ENCODE assay signal across 8 cellular contexts in genomic region chr2:64063924-64064331, GRCh38. TPM values are rescaled to one million over a fixed set of nuclear protein-coding genes. Genes with fewer than 3 reads are reported as not detected.
DNase-seq lines count a peak whose midpoint lies in the region; ATAC-seq and TF ChIP-seq lines count a peak whose summit lies in the region.

No MANE protein-coding gene starts in this region.

- DNase-seq in CD8-positive, alpha-beta T cell: no peak
- DNase-seq in PC-3: no peak
- DNase-seq in neural progenitor cell (ENCODE audit: low spot score): no peak
- no peak for DNase-seq in GM19238 (ENCODE audit: insufficient read length, low spot score)
- DNase-seq in dedifferentiated amniotic fluid mesenchymal stem cell (ENCODE audit: extremely low spot score): no peak
- DNase-seq in central memory CD4-positive, alpha-beta T cell: no peak

- H3K9me2 ChIP-seq in PC-3 (replicated peaks; ENCODE audit: low read length): no peaks in the 10 kb centered on the region

- H3K27me3 ChIP-seq in CD8-positive, alpha-beta T cell (ENCODE audit: insufficient read depth, low read length): no peaks in the 10 kb centered on the region
- H3K27me3 ChIP-seq in PC-3 (ENCODE audit: low read length) (no peaks in the 10 kb centered on the region), esophagus (ENCODE audit: control insufficient read depth in 1 of 2, insufficient read depth in 2 of 2, low read length in 2 of 2) (no peaks in the 10 kb centered on the region), neural progenitor cell (no peaks in the 10 kb centered on the region)

- H3K79me2 ChIP-seq in PC-3 (ENCODE audit: low read length) (no peaks in the 10 kb centered on the region), neural progenitor cell (ENCODE audit: low read depth) (no peaks in the 10 kb centered on the region)

- H4K20me1 ChIP-seq in PC-3 (ENCODE audit: low read length) (no peaks in the 10 kb centered on the region), neural progenitor cell (ENCODE audit: low read depth) (no peaks in the 10 kb centered on the region)

- H3K4me2 ChIP-seq in PC-3 (ENCODE audit: low read length): no peak overlapping the region
- H3K4me2 ChIP-seq in neural progenitor cell: no peak overlapping the region

- H3K36me3 Mint-ChIP-seq in CD8-positive, alpha-beta T cell: no peaks in the 10 kb centered on the region
- H3K36me3 Mint-ChIP-seq in neural progenitor cell: peaks cover 2% of the 10 kb centered on the region

- no peak overlapping the region for H3K9ac ChIP-seq in PC-3 (ENCODE audit: low read length)
- H3K9ac ChIP-seq in neural progenitor cell: no peak overlapping the region

- H3K4me1 ChIP-seq in CD8-positive, alpha-beta T cell (ENCODE audit: insufficient read depth, low read length): peaks cover 15% of the 10 kb centered on the region
- H3K4me1 ChIP-seq in PC-3 (ENCODE audit: insufficient read depth, low read length) (peaks cover 15% of the 10 kb centered on the region), esophagus (ENCODE audit: control insufficient read depth in 2 of 2, insufficient read depth in 2 of 2, low read length in 1 of 2) (no peaks in the 10 kb centered on the region), neural progenitor cell (peaks cover 9% of the 10 kb centered on the region)

- H2AFZ ChIP-seq in PC-3 (ENCODE audit: low read length) (peak overlapping the region; percentile 11; the same call in 1 of the 2 replicates), neural progenitor cell (replicated peaks) (peak overlapping the region; percentile 27)

- H3K27me3 Mint-ChIP-seq in CD8-positive, alpha-beta T cell (ENCODE audit: low read depth): no peaks in the 10 kb centered on the region
- peaks cover 5% of the 10 kb centered on the region for H3K27me3 Mint-ChIP-seq in neural progenitor cell (ENCODE audit: insufficient read depth, low read depth)

- H3K4me1 Mint-ChIP-seq in CD8-positive, alpha-beta T cell (ENCODE audit: low read depth): peaks cover 26% of the 10 kb centered on the region
- H3K4me1 Mint-ChIP-seq in neural progenitor cell: peaks cover 26% of the 10 kb centered on the region

- no TSS peak for BruUV-seq in PC-3 (replicated peaks; lab: Mats Ljungman, UMichigan)

- no peak for ATAC-seq in CD8-positive, alpha-beta T cell
- ATAC-seq in PC-3 (no peak; the same call in 1 of the 2 replicates), HG02870 (IDR thresholded peaks at IDR 0.05; ENCODE audit: unreplicated experiment) (no peak)

- no peaks in the 10 kb centered on the region for H3K9me3 ChIP-seq in CD8-positive, alpha-beta T cell (ENCODE audit: low read length)
- H3K9me3 ChIP-seq in PC-3 (ENCODE audit: low read length): no peaks in the 10 kb centered on the region
- no peaks in the 10 kb centered on the region for H3K9me3 ChIP-seq in esophagus (ENCODE audit: control insufficient read depth in 2 of 2, insufficient read depth in 1 of 2, low read depth in 1 of 2, low read length in 1 of 2)
- no peaks in the 10 kb centered on the region for H3K9me3 ChIP-seq in neural progenitor cell (ENCODE audit: low read depth)

- CTCF ChIA-PET in CD8-positive, alpha-beta T cell (lab: Charles Lee): interaction anchor here (1.0 to 3.0 kb wide), 4 partner anchors 10 to 267 kb away, joined by 3 to 12 read pairs (median 6); no protein-coding TSS in a partner anchor
- CTCF ChIA-PET in PC-3 (lab: Charles Lee): no interaction called here

- H3K4me3 ChIP-seq in CD8-positive, alpha-beta T cell (ENCODE audit: low read depth, low read length): no peak overlapping the region
- H3K4me3 ChIP-seq in PC-3 (ENCODE audit: low read length) (no peak overlapping the region), esophagus (ENCODE audit: low read depth in 1 of 2, low read length in 2 of 2) (no peak overlapping the region), neural progenitor cell (no peak overlapping the region)

- H3K4me3 Mint-ChIP-seq in CD8-positive, alpha-beta T cell: peak overlapping the region; percentile 33
- no peak overlapping the region for H3K4me3 Mint-ChIP-seq in neural progenitor cell

- H3K27ac Mint-ChIP-seq in CD8-positive, alpha-beta T cell: peak overlapping the region; percentile 87
- H3K27ac Mint-ChIP-seq in neural progenitor cell: peak overlapping the region; percentile 40

- POLR2A ChIA-PET in CD8-positive, alpha-beta T cell (lab: Charles Lee): no interaction called here
- POLR2A ChIA-PET in PC-3 (lab: Charles Lee; ENCODE audit: unreplicated experiment): no interaction called here

- intact Hi-C loops in CD8-positive, alpha-beta T cell (cut with DNase I, micrococcal nuclease): no loop called here
- intact Hi-C loops in PC-3 (cut with micrococcal nuclease): no loop called here

- 33% methylated on average over 4 of the region's 4 CpGs for WGBS in esophagus, 2 donors

- no peaks in the 10 kb centered on the region for H3K36me3 ChIP-seq in CD8-positive, alpha-beta T cell (ENCODE audit: insufficient read depth, low read length)
- H3K36me3 ChIP-seq in PC-3 (ENCODE audit: low read depth, low read length): no peaks in the 10 kb centered on the region
- H3K36me3 ChIP-seq in esophagus (ENCODE audit: control insufficient read depth in 2 of 2, insufficient read depth in 2 of 2, low read length in 1 of 2): no peaks in the 10 kb centered on the region
- H3K36me3 ChIP-seq in neural progenitor cell: no peaks in the 10 kb centered on the region

- H3K27ac ChIP-seq in CD8-positive, alpha-beta T cell (ENCODE audit: low read depth, low read length): no peak overlapping the region
- H3K27ac ChIP-seq in PC-3 (ENCODE audit: low read length) (no peak overlapping the region), esophagus (ENCODE audit: low read depth in 2 of 2, low read length in 1 of 2) (peak overlapping the region; percentile 50 to 87), neural progenitor cell (no peak overlapping the region)

- H3F3A ChIP-seq in PC-3 (ENCODE audit: low read length, unreplicated experiment) (peaks cover 3% of the 10 kb centered on the region), neural progenitor cell (ENCODE audit: low read depth) (peaks cover 4% of the 10 kb centered on the region)

- no peak for TF ChIP-seq CTCF in CD8-positive, alpha-beta T cell (IDR thresholded peaks at IDR 0.05)
- no peak for TF ChIP-seq CTCF in PC-3 (conservative IDR thresholded peaks at IDR 0.05; ENCODE audit: low read depth, low read length)
- no peak for TF ChIP-seq CTCF in neural progenitor cell (IDR thresholded peaks at IDR 0.05)

- H3K9me3 Mint-ChIP-seq in CD8-positive, alpha-beta T cell: peaks cover 2% of the 10 kb centered on the region
- H3K9me3 Mint-ChIP-seq in neural progenitor cell: no peaks in the 10 kb centered on the region

RNA-seq across cellular contexts. Expression of gene VPS54, which starts 44.7 kb away (rescaled TPM):
- 1 to 10 TPM; 7.0 to 8.5 TPM for total RNA-seq in CD8-positive, alpha-beta T cell
- total RNA-seq in PC-3 (2014; rRNA removed): 17.9 and 18.6 TPM in 2 replicates
- polyA plus RNA-seq in esophagus: 10 to 100 TPM in 1 of 2 donors, 1 to 10 TPM in 1; 9.1 to 11.1 TPM
- total RNA-seq in neural progenitor cell (ENCODE audit: low replicate concordance): 33.0 and 44.3 TPM in 2 replicates

Comparison
In these comparisons a context has a peak if more than half of its experiments do, and no peak if none do; other contexts are left out.
1. H3K27ac ChIP-seq: peak in esophagus (2 of 2); none in CD8-positive, alpha-beta T cell (single experiment), PC-3 (single experiment) and neural progenitor cell (single experiment).